In genomic region chr5:62305358-62305714, GRCh38 we compare ENCODE assay signal across 8 cellular contexts. TPM values are rescaled to one million over a fixed set of nuclear protein-coding genes. Genes with fewer than 3 reads are reported as not detected.
DNase-seq lines count a peak whose midpoint lies in the region; ATAC-seq, FAIRE-seq and TF ChIP-seq lines count a peak whose summit lies in the region.

No MANE protein-coding gene starts in this region.

- peak overlapping the region; percentile 73 for H3K4me3 Mint-ChIP-seq in nephron progenitor cell

- peaks cover 3% of the 10 kb centered on the region for H3K27me3 Mint-ChIP-seq in nephron progenitor cell (ENCODE audit: low read depth, poor library complexity)

- CTCF ChIA-PET in BJ (lab: Yijun Ruan, JAX), result interaction anchor here (1.2 to 1.4 kb wide), 2 partner anchors 48 to 49 kb away, joined by 3 to 7 read pairs; no protein-coding TSS in a partner anchor

- H3K4me1 Mint-ChIP-seq in nephron progenitor cell, result peaks cover 34% of the 10 kb centered on the region

- peak overlapping the region; percentile 97 for H3K4me3 ChIP-seq in BJ (ENCODE audit: low read depth, low read length)

- POLR2A ChIA-PET in BJ (lab: Charles Lee), result no interaction called here

- no peak for FAIRE-seq in HTR-8/SVneo (lab: Jason Lieb, UNC)

- no peaks in the 10 kb centered on the region for H3K27me3 ChIP-seq in BJ (ENCODE audit: control insufficient read depth, insufficient read depth, low read length)

- ATAC-seq in HG02610 (IDR thresholded peaks at IDR 0.05; ENCODE audit: unreplicated experiment), result no peak

- H3K9me3 Mint-ChIP-seq in nephron progenitor cell, result no peaks in the 10 kb centered on the region

- H3K27ac Mint-ChIP-seq in nephron progenitor cell, result no peak overlapping the region

- H3K9me3 ChIP-seq in KOPT-K1 (ENCODE audit: insufficient read depth, low read length, poor library complexity, severe bottlenecking), result no peaks in the 10 kb centered on the region

- H3K36me3 ChIP-seq in BJ (ENCODE audit: control insufficient read depth, insufficient read depth, low read length) (no peaks in the 10 kb centered on the region), KOPT-K1 (ENCODE audit: insufficient read depth, low read length) (peaks cover 20% of the 10 kb centered on the region)

- peaks cover 19% of the 10 kb centered on the region for H3K36me3 Mint-ChIP-seq in nephron progenitor cell (ENCODE audit: low read depth)

- DNase-seq in BJ (ENCODE audit: low read depth) (no peak), nephron progenitor cell (no peak), GM10266 (ENCODE audit: extremely low spot score) (no peak), HTR-8/SVneo (ENCODE audit: insufficient read length, low spot score) (no peak), A172 (ENCODE audit: low spot score) (no peak)

- TF ChIP-seq CTCF in BJ (IDR thresholded peaks at IDR 0.05; ENCODE audit: insufficient read depth, low read depth, low read length), result no peak
- no peak for TF ChIP-seq CTCF in nephron progenitor cell (IDR thresholded peaks at IDR 0.05)
- TF ChIP-seq CTCF in GM10266 (IDR thresholded peaks at IDR 0.05; ENCODE audit: control insufficient read depth, insufficient read depth, low read depth, missing control alignments), result no peak

- H3K27ac ChIP-seq in KOPT-K1 (ENCODE audit: low read depth, low read length, poor library complexity, severe bottlenecking) (peak overlapping the region; percentile 86), cingulate gyrus (ENCODE audit: low read depth, low read length) (peak overlapping the region; percentile 26)

RNA-seq across cellular contexts. Expression of gene KIF2A, which starts 0.7 kb away (rescaled TPM):
- 11.6 and 28.5 TPM in 2 replicates for polyA plus RNA-seq in BJ (2011; rRNA removed)
- polyA minus RNA-seq in BJ (2011; rRNA and poly(A)+ RNA removed), result 12.6 and 19.9 TPM in 2 replicates
- total RNA-seq in A172 (2014; rRNA removed; shearing (Covaris generic)), result 64.6 and 76.3 TPM in 2 replicates
